ENCODE assay signal across 7 cellular contexts in the genomic region with DNA sequence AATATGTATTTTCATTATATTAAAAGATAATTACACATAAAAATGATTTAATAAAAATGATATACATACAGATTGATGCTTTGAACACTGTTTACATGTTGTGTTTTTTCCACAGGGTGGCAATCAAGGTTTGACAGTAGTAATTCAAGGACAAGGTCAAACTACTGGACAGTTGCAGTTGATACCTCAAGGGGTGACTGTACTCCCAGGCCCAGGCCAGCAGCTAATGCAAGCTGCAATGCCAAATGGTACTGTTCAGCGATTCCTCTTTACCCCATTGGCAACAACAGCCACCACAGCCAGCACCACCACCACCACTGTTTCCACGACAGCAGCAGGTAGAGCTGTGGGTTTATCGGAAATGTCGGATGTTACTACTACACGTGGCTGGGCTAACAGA.
"Had no signal": no experiment of that assay in that cellular context is flagged by ENCODE, and none has a peak within 500 bp of the region (broad histone marks: within the 10 kb centered on the region; RNA-seq: fewer than 3 reads in every experiment).

No MANE protein-coding gene starts in this region.

- H3K27ac ChIP-seq: HL-60 had no signal

- H3K4me1 Mint-ChIP-seq: GM23338 had no signal

- H3K9me3 Mint-ChIP-seq: GM23338, HFFc6 had no signal

- H3K27ac Mint-ChIP-seq: GM23338, HFFc6 had no signal

- H3K4me3 Mint-ChIP-seq: GM23338, HFFc6 had no signal

- ATAC-seq: GM23338, HCT116 had no signal

- H3K4me2 ChIP-seq: GM23338 had no signal

- H3K9me3 ChIP-seq: HAP-1 had no signal

- H3K4me3 ChIP-seq: GM23338, HAP-1 had no signal

- H3K4me1 ChIP-seq: HAP-1 had no signal

- H2AFZ ChIP-seq: GM23338 had no signal

- DNase-seq: H7, HFFc6, IMR-90 had no signal
